ENCODE assay signal across 30 cellular contexts in the genomic region with DNA sequence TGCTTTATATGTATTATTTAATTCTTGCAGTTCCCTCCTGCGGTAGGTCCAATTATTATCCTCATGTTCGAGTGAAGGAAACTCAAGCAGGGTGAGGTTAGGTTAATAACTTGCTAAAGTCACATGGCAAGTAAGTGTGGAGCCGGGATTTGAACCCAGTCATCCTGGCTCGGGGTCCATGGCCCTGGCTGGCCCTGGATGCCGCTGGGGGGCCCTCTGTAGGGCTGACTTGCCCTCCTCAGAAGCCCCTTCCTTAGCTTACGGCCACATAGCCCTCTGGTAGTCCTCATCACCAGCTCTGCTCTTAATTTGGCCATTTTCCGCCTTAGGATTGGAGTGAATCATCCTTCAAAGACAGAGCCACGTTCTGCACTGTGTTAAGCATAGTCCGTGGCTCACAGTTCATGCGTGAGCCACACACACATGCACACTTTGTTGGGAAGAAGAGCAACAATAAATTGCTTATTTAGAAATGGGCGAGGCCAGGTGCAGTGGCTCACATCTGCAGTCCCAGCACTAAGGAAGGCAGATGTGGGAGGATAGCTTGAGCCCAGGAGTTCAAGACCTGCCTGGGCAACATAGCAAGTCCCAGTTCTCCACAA.
"Had no signal": no experiment of that assay in that cellular context is flagged by ENCODE, and none has a peak within 500 bp of the region (broad histone marks: within the 10 kb centered on the region; RNA-seq: fewer than 3 reads in every experiment).

No MANE protein-coding gene starts in this region.

- H3K27ac ChIP-seq: breast epithelium, gastrocnemius medialis, pancreas, prostate gland, stomach, suprapubic skin, tibial artery had no signal

- DNase-seq: activated CD4-positive, alpha-beta T cell treated with anti-CD3 and anti-CD28 coated beads for 48 hours; activated CD4-positive, alpha-beta T cell treated with anti-CD3 and anti-CD28 coated beads, Interleukin-2, amount 50 U/mL, for 48 hours; activated CD8-positive, alpha-beta memory T cell treated with anti-CD3 and anti-CD28 coated beads for 24 hours; activated effector memory CD4-positive, alpha-beta T cell treated with anti-CD3 and anti-CD28 coated beads, Interleukin-2, amount 50 U/mL, for 16 hours; activated naive CD4-positive, alpha-beta T cell treated with anti-CD3 and anti-CD28 coated beads, Interleukin-2, amount 10 ng/mL, durations not matched to agents 7 days and 5 days; activated naive CD8-positive, alpha-beta T cell treated with anti-CD3 and anti-CD28 coated beads, Interleukin-2, amount 50 U/mL, for 24 hours; amygdala; effector CD8-positive, alpha-beta T cell; gastrocnemius medialis; hippocampal formation; left cardiac atrium; left ventricle myocardium superior; nephron progenitor cell; pancreas; stimulated activated CD4-positive, alpha-beta T cell treated with anti-CD3 and anti-CD28 coated beads, Interleukin-1b, Interleukin-23, amount 100 ng/mL, for 48 hours; stimulated activated CD4-positive, alpha-beta T cell treated with anti-CD3 and anti-CD28 coated beads, Interleukin-4, amount 100 ng/mL, for 4 hours; stimulated activated CD8-positive, alpha-beta memory T cell treated with anti-CD3 and anti-CD28 coated beads, Interleukin-4, amount 100 ng/mL, for 48 hours; stomach; T-helper 1 cell; tibial artery had no signal

- ATAC-seq: activated CD4-positive, CD25-positive, alpha-beta regulatory T cell treated with anti-CD3 and anti-CD28 coated beads, Interleukin-2, amount 50 U/mL, for 24 hours; activated naive CD8-positive, alpha-beta T cell treated with anti-CD3 and anti-CD28 coated beads, Interleukin-2, amount 50 U/mL, for 24 hours; gastrocnemius medialis; left cardiac atrium; left ventricle myocardium superior; stimulated activated memory B cell treated with anti-CD40 and anti-IgM and Interleukin-4, amounts not matched to agents 10 μg/mL and 1 μg/mL and 100 μg/mL, for 72 hours had no signal

- H3K27me3 Mint-ChIP-seq: central memory CD8-positive, alpha-beta T cell; stimulated activated memory B cell treated with anti-CD40 and anti-IgM and Interleukin-4, amounts not matched to agents 10 μg/mL and 1 μg/mL and 100 μg/mL, for 72 hours had no signal

- H3K4me3 ChIP-seq: breast epithelium, gastrocnemius medialis, pancreas, prostate gland, smooth muscle cell, stomach, suprapubic skin, tibial artery had no signal

- H3K4me3 Mint-ChIP-seq: activated naive CD4-positive, alpha-beta T cell treated with anti-CD3 and anti-CD28 coated beads, Interleukin-2, amount 10 ng/mL, durations not matched to agents 7 days and 5 days; activated naive CD8-positive, alpha-beta T cell treated with anti-CD3 and anti-CD28 coated beads, Interleukin-2, amount 50 U/mL, for 24 hours; central memory CD8-positive, alpha-beta T cell; nephron progenitor cell; stimulated activated memory B cell treated with anti-CD40 and anti-IgM and Interleukin-4, amounts not matched to agents 10 μg/mL and 1 μg/mL and 100 μg/mL, for 72 hours had no signal

- FAIRE-seq: colon, keratinocyte, pancreas, TTC549 had no signal

- H3K4me2 ChIP-seq: smooth muscle cell had no signal

- H3K27ac Mint-ChIP-seq: activated naive CD4-positive, alpha-beta T cell treated with anti-CD3 and anti-CD28 coated beads, Interleukin-2, amount 10 ng/mL, durations not matched to agents 7 days and 5 days; activated naive CD8-positive, alpha-beta T cell treated with anti-CD3 and anti-CD28 coated beads, Interleukin-2, amount 50 U/mL, for 24 hours; nephron progenitor cell; stimulated activated memory B cell treated with anti-CD40 and anti-IgM and Interleukin-4, amounts not matched to agents 10 μg/mL and 1 μg/mL and 100 μg/mL, for 72 hours had no signal

- H3K4me1 ChIP-seq: breast epithelium, pancreas, prostate gland, suprapubic skin had no signal

- H3K9me3 ChIP-seq: breast epithelium, gastrocnemius medialis, pancreas, prostate gland, tibial artery had no signal

- H3K36me3 ChIP-seq: breast epithelium, gastrocnemius medialis, pancreas, prostate gland, stomach, suprapubic skin, tibial artery had no signal

- H3K9me3 Mint-ChIP-seq: central memory CD8-positive, alpha-beta T cell; stimulated activated memory B cell treated with anti-CD40 and anti-IgM and Interleukin-4, amounts not matched to agents 10 μg/mL and 1 μg/mL and 100 μg/mL, for 72 hours had no signal

- H3K27me3 ChIP-seq: breast epithelium, gastrocnemius medialis, pancreas, stomach, suprapubic skin, tibial artery had no signal
